Comparison of ENCODE assay signal across 2 cellular contexts in genomic region chr2:231960810-231961348, GRCh38.
A peak's percentile ranks its signal among the peaks of the same experiment; 100 is the strongest.
TF ChIP-seq lines count a peak whose summit lies in the region.

No MANE protein-coding gene starts in this region.

TF ChIP-seq in A549, 52 proteins besides CTCF, POLR2A, EP300 and RAD21:
- TF ChIP-seq CHD4 (IDR thresholded peaks at IDR 0.05; ENCODE audit: borderline replicate concordance) (no peak), TP53 (CRISPR knock-in tag; IDR thresholded peaks at IDR 0.05) (peak; percentile 61), E2F6 (IDR thresholded peaks at IDR 0.05; ENCODE audit: borderline replicate concordance, low read depth) (peak; percentile 84), BHLHE40 (IDR thresholded peaks at IDR 0.05; ENCODE audit: low read depth, low read length) (no peak), RNF2 (IDR thresholded peaks at IDR 0.05; ENCODE audit: borderline replicate concordance, low read depth) (0 out of 2 replicates have a peak, but pooled peaks have one; percentile 32), MAX (IDR thresholded peaks at IDR 0.05) (peak; percentile 93), FOSB (CRISPR knock-in tag; IDR thresholded peaks at IDR 0.05) (no peak), ELK1 (IDR thresholded peaks at IDR 0.05; ENCODE audit: low read depth, low read length) (no peak), HES2 (IDR thresholded peaks at IDR 0.05) (no peak), NPAS2 (CRISPR knock-in tag; IDR thresholded peaks at IDR 0.05; ENCODE audit: borderline replicate concordance) (0 out of 2 replicates have a peak, but pooled peaks have one; percentile 56), HOXB13 (CRISPR knock-in tag; IDR thresholded peaks at IDR 0.05; ENCODE audit: low read depth) (peak; percentile 31; the same call in 1 of the 2 replicates), HDAC2 (IDR thresholded peaks at IDR 0.05) (no peak)

TF ChIP-seq in HepG2, 621 proteins besides CTCF, POLR2A, EP300 and RAD21 (continues in another document):
- TF ChIP-seq ZNF318 (CRISPR knock-in tag; IDR thresholded peaks at IDR 0.05) (0 out of 2 replicates have a peak, but pooled peaks have one; percentile 2), CSRNP2 (CRISPR knock-in tag; conservative IDR thresholded peaks at IDR 0.05; ENCODE audit: low read depth) (0 out of 2 replicates have a peak, but pooled peaks have one; percentile 51), ZNF230 (CRISPR knock-in tag; IDR thresholded peaks at IDR 0.05) (0 out of 2 replicates have a peak, but pooled peaks have one; percentile 9), ATF4 (CRISPR knock-in tag; IDR thresholded peaks at IDR 0.05) (peak in 1 of 2 experiments; percentile 19; a peak in 1 of 4 replicates), ZNF274 (CRISPR knock-in tag; IDR thresholded peaks at IDR 0.05) (0 out of 2 replicates have a peak, but pooled peaks have one; percentile 10), ZGPAT (CRISPR knock-in tag; IDR thresholded peaks at IDR 0.05) (no peak), ZHX1 (CRISPR knock-in tag; IDR thresholded peaks at IDR 0.05; ENCODE audit: low read depth) (peak; percentile 6; the same call in 1 of the 2 replicates), HOXA9 (CRISPR knock-in tag; IDR thresholded peaks at IDR 0.05; ENCODE audit: borderline replicate concordance) (0 out of 2 replicates have a peak, but pooled peaks have one; percentile 67), ZBTB38 (CRISPR knock-in tag; IDR thresholded peaks at IDR 0.05) (0 out of 2 replicates have a peak, but pooled peaks have one; percentile 70), ZNF280D (CRISPR knock-in tag; IDR thresholded peaks at IDR 0.05) (no peak), BCL6 (CRISPR knock-in tag; IDR thresholded peaks at IDR 0.05) (no peak), RBFOX2 (IDR thresholded peaks at IDR 0.05; ENCODE audit: low read depth, low read length) (no peak), ZC3H4 (CRISPR knock-in tag; IDR thresholded peaks at IDR 0.05; ENCODE audit: borderline replicate concordance) (0 out of 2 replicates have a peak, but pooled peaks have one; percentile 60), GATAD2A (CRISPR knock-in tag; IDR thresholded peaks at IDR 0.05) (0 out of 2 replicates have a peak, but pooled peaks have one; percentile 31), ZSCAN29 (CRISPR knock-in tag; conservative IDR thresholded peaks at IDR 0.05) (0 out of 2 replicates have a peak, but pooled peaks have one; percentile 49), ZNF775 (CRISPR knock-in tag; IDR thresholded peaks at IDR 0.05; ENCODE audit: borderline replicate concordance) (peak; percentile 21; the same call in 1 of the 2 replicates), BATF2 (CRISPR knock-in tag; IDR thresholded peaks at IDR 0.05) (peak; percentile 77; the same call in 1 of the 2 replicates), DNMT3B (CRISPR knock-in tag; conservative IDR thresholded peaks at IDR 0.05) (0 out of 2 replicates have a peak, but pooled peaks have one; percentile 33), PAX8 (CRISPR knock-in tag; IDR thresholded peaks at IDR 0.05; ENCODE audit: borderline replicate concordance) (peak; percentile 14; the same call in 1 of the 2 replicates), AHR (CRISPR knock-in tag; IDR thresholded peaks at IDR 0.05) (peak; percentile 42; the same call in 1 of the 2 replicates), FUBP1 (CRISPR knock-in tag; IDR thresholded peaks at IDR 0.05; ENCODE audit: borderline replicate concordance) (no peak), ZNF720 (CRISPR knock-in tag; IDR thresholded peaks at IDR 0.05) (0 out of 2 replicates have a peak, but pooled peaks have one; percentile 64), ZNF101 (CRISPR knock-in tag; IDR thresholded peaks at IDR 0.05; ENCODE audit: borderline replicate concordance, low read depth) (0 out of 2 replicates have a peak, but pooled peaks have one; percentile 17), ZNF30 (CRISPR knock-in tag; IDR thresholded peaks at IDR 0.05) (no peak), RNF2 (conservative IDR thresholded peaks at IDR 0.05; ENCODE audit: low read depth) (no peak)
